ENCODE assay signal across 4 cellular contexts in genomic region chr19:1713170-1713569, GRCh38.
TF ChIP-seq lines count a peak whose summit lies in the region.

No MANE protein-coding gene starts in this region.

TF ChIP-seq in HepG2, 621 proteins besides CTCF, POLR2A, EP300 and RAD21:
- TF ChIP-seq ZNF121 (CRISPR knock-in tag; IDR thresholded peaks at IDR 0.05) (peak; percentile 84), ISL2 (CRISPR knock-in tag; IDR thresholded peaks at IDR 0.05) (no peak)
TF ChIP-seq in HepG2: peak in this region for 1.

TF ChIP-seq in HEK293, 187 proteins besides CTCF, POLR2A, EP300 and RAD21:
- TF ChIP-seq ZNF433 (tag by site-specific recombination; IDR thresholded peaks at IDR 0.05; ENCODE audit: low read depth) (no peak), ZNF121 (tag by site-specific recombination; IDR thresholded peaks at IDR 0.05) (peak; percentile 96), PBX3 (CRISPR knock-in tag; IDR thresholded peaks at IDR 0.05) (no peak), ZNF366 (tag by site-specific recombination; conservative IDR thresholded peaks at IDR 0.05) (no peak), HOXC10 (CRISPR knock-in tag; IDR thresholded peaks at IDR 0.05) (no peak)

TF ChIP-seq in WTC11, 78 proteins besides CTCF, POLR2A, EP300 and RAD21:
- TF ChIP-seq OVOL2 (CRISPR knock-in tag; IDR thresholded peaks at IDR 0.05; ENCODE audit: borderline replicate concordance) (no peak), ZNF121 (CRISPR knock-in tag; IDR thresholded peaks at IDR 0.05) (peak; percentile 48; the same call in 1 of the 2 replicates)
TF ChIP-seq in WTC11: peak in this region for 1.

TF ChIP-seq in K562, 482 proteins besides CTCF, POLR2A, EP300 and RAD21:
- no peak for TF ChIP-seq ZBTB1 (CRISPR knock-in tag; IDR thresholded peaks at IDR 0.05; ENCODE audit: borderline replicate concordance, low read depth)
- peak; percentile 98 for TF ChIP-seq ZNF121 (CRISPR knock-in tag; conservative IDR thresholded peaks at IDR 0.05)
- no peak for TF ChIP-seq TCF3 (CRISPR knock-in tag; IDR thresholded peaks at IDR 0.05)
- TF ChIP-seq ARHGAP35 (IDR thresholded peaks at IDR 0.05; ENCODE audit: partially characterized antibody) = no peak
- TF ChIP-seq, protein P1, sequence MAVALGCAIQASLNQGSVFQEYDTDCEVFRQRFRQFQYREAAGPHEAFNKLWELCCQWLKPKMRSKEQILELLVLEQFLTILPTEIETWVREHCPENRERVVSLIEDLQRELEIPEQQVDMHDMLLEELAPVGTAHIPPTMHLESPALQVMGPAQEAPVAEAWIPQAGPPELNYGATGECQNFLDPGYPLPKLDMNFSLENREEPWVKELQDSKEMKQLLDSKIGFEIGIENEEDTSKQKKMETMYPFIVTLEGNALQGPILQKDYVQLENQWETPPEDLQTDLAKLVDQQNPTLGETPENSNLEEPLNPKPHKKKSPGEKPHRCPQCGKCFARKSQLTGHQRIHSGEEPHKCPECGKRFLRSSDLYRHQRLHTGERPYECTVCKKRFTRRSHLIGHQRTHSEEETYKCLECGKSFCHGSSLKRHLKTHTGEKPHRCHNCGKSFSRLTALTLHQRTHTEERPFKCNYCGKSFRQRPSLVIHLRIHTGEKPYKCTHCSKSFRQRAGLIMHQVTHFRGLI (CRISPR knock-in tag; IDR thresholded peaks at IDR 0.05) = no peak
- TF ChIP-seq POLR3G (IDR thresholded peaks at IDR 0.05; ENCODE audit: extremely low read depth, insufficient read length, insufficient replicate concordance) = no peak
- TF ChIP-seq PHF20 (IDR thresholded peaks at IDR 0.05; ENCODE audit: partially characterized antibody) = no peak
- no peak for TF ChIP-seq FOXP4 (CRISPR knock-in tag; IDR thresholded peaks at IDR 0.05; ENCODE audit: borderline replicate concordance)
- no peak for TF ChIP-seq FOXA1 (IDR thresholded peaks at IDR 0.05; ENCODE audit: borderline replicate concordance)
- TF ChIP-seq MCM5 (IDR thresholded peaks at IDR 0.05; ENCODE audit: low read depth) = no peak
- TF ChIP-seq POLR2B (IDR thresholded peaks at IDR 0.05; ENCODE audit: low read depth, partially characterized antibody) = no peak
- TF ChIP-seq SMC3 (conservative IDR thresholded peaks at IDR 0.05; ENCODE audit: insufficient read depth, low read depth, low read length) = no peak
- TF ChIP-seq NR3C1 (CRISPR knock-in tag; IDR thresholded peaks at IDR 0.05) = no peak
- no peak for TF ChIP-seq MAFK (IDR thresholded peaks at IDR 0.05; ENCODE audit: low read length)
- no peak for TF ChIP-seq NR2C1 (IDR thresholded peaks at IDR 0.05)
- no peak for TF ChIP-seq NR2C1 (tag; IDR thresholded peaks at IDR 0.05)
- TF ChIP-seq ZKSCAN3 (CRISPR knock-in tag; IDR thresholded peaks at IDR 0.05) = no peak
- TF ChIP-seq RBM25 (IDR thresholded peaks at IDR 0.05; ENCODE audit: low read depth, low read length, severe bottlenecking) = peak; percentile 74
TF ChIP-seq in K562: peak in this region for 2.
